ENCODE assay signal across 13 cellular contexts in the genomic region with DNA sequence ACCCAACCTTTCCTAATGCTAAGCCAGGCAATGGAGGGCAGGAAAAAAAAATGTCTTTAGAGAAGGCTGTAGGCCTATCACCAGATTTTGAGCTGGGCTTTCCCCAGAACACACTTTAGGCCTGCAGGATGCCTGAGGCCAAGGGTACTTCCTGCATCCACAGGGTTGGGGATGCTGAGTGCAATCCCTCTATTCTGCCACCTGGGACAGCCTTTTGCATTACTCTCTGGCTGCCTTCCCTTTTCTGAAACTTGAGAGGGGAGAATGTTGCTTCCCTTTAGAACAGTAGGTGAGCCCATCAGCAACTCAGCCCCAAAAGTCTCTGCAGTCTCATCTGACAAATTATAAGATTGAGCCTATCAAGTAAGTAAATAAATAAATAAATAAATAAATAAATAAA.
DNase-seq lines count a peak whose midpoint lies in the region; ATAC-seq, FAIRE-seq and TF ChIP-seq lines count a peak whose summit lies in the region.
"Had no signal": no experiment of that assay in that cellular context is flagged by ENCODE, and none has a peak within 500 bp of the region (broad histone marks: within the 10 kb centered on the region; RNA-seq: fewer than 3 reads in every experiment).

No MANE protein-coding gene starts in this region.

- no peak overlapping the region for H2BK15ac ChIP-seq in H1 (ENCODE audit: low read length)

- H2BK20ac ChIP-seq in H1 (ENCODE audit: low read length): no peak overlapping the region

- H3K36me3 ChIP-seq in DOHH2 (ENCODE audit: control insufficient read depth, low read length) (no peaks in the 10 kb centered on the region), H1 (ENCODE audit: control insufficient read depth in 2 of 4, insufficient read depth in 4 of 4, low read length in 3 of 4) (no peaks in the 10 kb centered on the region)
- H3K36me3 ChIP-seq: heart left ventricle, sigmoid colon, SJSA1 had no signal

- no peak overlapping the region for H2BK120ac ChIP-seq in H1 (replicated peaks; ENCODE audit: low read depth, low read length)

- H3K27me3 ChIP-seq in DOHH2 (ENCODE audit: control insufficient read depth, low read length) (no peaks in the 10 kb centered on the region), H1 (replicated peaks in 1 of 4; ENCODE audit: control insufficient read depth in 3 of 4, extremely low read depth in 1 of 4, insufficient read depth in 3 of 4, low read length in 3 of 4) (no peaks in the 10 kb centered on the region)
- H3K27me3 ChIP-seq: heart left ventricle, sigmoid colon, SJSA1 had no signal

- H3K9me3 ChIP-seq in A549: no peaks in the 10 kb centered on the region
- H3K9me3 ChIP-seq in DOHH2 (ENCODE audit: control insufficient read depth, insufficient read depth, low read length): no peaks in the 10 kb centered on the region
- H3K9me3 ChIP-seq in H1 (ENCODE audit: insufficient read depth in 2 of 2, low read depth in 1 of 2, low read length in 1 of 2): no peaks in the 10 kb centered on the region
- H3K9me3 ChIP-seq: heart left ventricle, sigmoid colon, SJSA1 had no signal

- H3K4ac ChIP-seq in H1 (replicated peaks; ENCODE audit: insufficient read length, low read depth, low read length): no peak overlapping the region

- no peak for TF ChIP-seq CTCF in A549 (IDR thresholded peaks at IDR 0.05)
- peak; percentile 29 for TF ChIP-seq CTCF in DOHH2 (IDR thresholded peaks at IDR 0.05; ENCODE audit: low read depth, low read length, poor library complexity, severe bottlenecking)
- TF ChIP-seq CTCF in H1 (IDR thresholded peaks at IDR 0.05; ENCODE audit: control extremely low read depth in 1 of 3, insufficient read depth in 1 of 3, low read depth in 1 of 3, low read length in 3 of 3): peak; percentile 52 to 74 (median 68)
- no peak for TF ChIP-seq CTCF in omental fat pad (IDR thresholded peaks at IDR 0.05)

- H2BK12ac ChIP-seq in H1 (ENCODE audit: low read depth, low read length): no peak overlapping the region

- TF ChIP-seq RAD21 in A549 (conservative IDR thresholded peaks at IDR 0.05 in 1 of 2, IDR thresholded peaks at IDR 0.05 in 1 of 2) (no peak), H1 (IDR thresholded peaks at IDR 0.05 in 1 of 2, conservative IDR thresholded peaks at IDR 0.05 in 1 of 2; ENCODE audit: low read depth in 2 of 2, low read length in 2 of 2) (peak; percentile 55 to 59)

- H3K9ac ChIP-seq in H1 (replicated peaks in 1 of 4; ENCODE audit: extremely low read depth in 1 of 4, low read depth in 3 of 4, low read length in 3 of 4): no peak overlapping the region

- no peaks in the 10 kb centered on the region for H3K23me2 ChIP-seq in H1 (ENCODE audit: low read depth, low read length)

- H3K18ac ChIP-seq in H1 (ENCODE audit: extremely low read depth, low read length): no peak overlapping the region

- H3K23ac ChIP-seq in H1 (ENCODE audit: insufficient read length): no peak overlapping the region

- TF ChIP-seq POLR2A in A549 (IDR thresholded peaks at IDR 0.05; ENCODE audit: low read length): no peak
- TF ChIP-seq POLR2A in H1 (IDR thresholded peaks at IDR 0.05; ENCODE audit: control extremely low read depth in 1 of 2, low read depth in 2 of 2, low read length in 2 of 2): no peak

- no peak overlapping the region for H2AFZ ChIP-seq in H1 (ENCODE audit: low read length)

- H3K27ac ChIP-seq in A549: no peak overlapping the region
- no peak overlapping the region for H3K27ac ChIP-seq in DOHH2 (ENCODE audit: low read depth, low read length)
- H3K27ac ChIP-seq in H1 (ENCODE audit: low read depth, low read length): no peak overlapping the region
- H3K27ac ChIP-seq: sigmoid colon, SJSA1 had no signal

- no peak overlapping the region for H2BK5ac ChIP-seq in H1 (ENCODE audit: low read depth, low read length)

- H4K8ac ChIP-seq in H1 (ENCODE audit: extremely low read depth, insufficient read depth, low read length): no peak overlapping the region

- TF ChIP-seq EP300 in A549 (IDR thresholded peaks at IDR 0.05) (no peak), H1 (IDR thresholded peaks at IDR 0.05; ENCODE audit: borderline replicate concordance in 1 of 2, low read depth in 2 of 2, low read length in 2 of 2) (no peak)

- no peak overlapping the region for H4K91ac ChIP-seq in H1 (replicated peaks; ENCODE audit: insufficient read length, low read length)

- peaks cover 33% of the 10 kb centered on the region for H3K79me2 ChIP-seq in DOHH2 (ENCODE audit: control insufficient read depth, low read length)
- no peaks in the 10 kb centered on the region for H3K79me2 ChIP-seq in H1 (ENCODE audit: control insufficient read depth in 1 of 2, insufficient read depth in 2 of 2, low read length in 2 of 2)

- no peaks in the 10 kb centered on the region for H4K20me1 ChIP-seq in DOHH2 (ENCODE audit: control insufficient read depth, insufficient read depth, low read depth, low read length)
- no peaks in the 10 kb centered on the region for H4K20me1 ChIP-seq in H1 (replicated peaks in 1 of 2; ENCODE audit: control insufficient read depth in 1 of 2, insufficient read depth in 2 of 2, low read length in 2 of 2)

- no peak overlapping the region for H3K14ac ChIP-seq in H1 (ENCODE audit: insufficient read length)

- POLR2A ChIA-PET in A549 (lab: Yijun Ruan, JAX): no interaction called here
- POLR2A ChIA-PET in H1 (lab: Charles Lee; ENCODE audit: partially characterized antibody): no interaction called here

- ATAC-seq in A549: peak; percentile 82 to 88
- no peak for ATAC-seq in HG03097 (IDR thresholded peaks at IDR 0.05; ENCODE audit: low FRiP score, unreplicated experiment)
- no peak for ATAC-seq in omental fat pad (ENCODE audit: low FRiP score)
- no peak for ATAC-seq in HG03571 (IDR thresholded peaks at IDR 0.05; ENCODE audit: unreplicated experiment)

- FAIRE-seq in A549 (lab: Jason Lieb, UNC) (no peak), H1 (lab: Jason Lieb, UNC) (peak; percentile 90)

- H3K4me3 ChIP-seq in A549 (no peak overlapping the region), DOHH2 (ENCODE audit: low read length) (no peak overlapping the region), H1 (ENCODE audit: extremely low read depth in 1 of 4, insufficient read depth in 2 of 4, low read depth in 3 of 4, low read length in 4 of 4) (no peak overlapping the region)
- H3K4me3 ChIP-seq: heart left ventricle, sigmoid colon, SJSA1 had no signal

- H2AK5ac ChIP-seq in H1 (ENCODE audit: low read depth, low read length): no peak overlapping the region

- no peaks in the 10 kb centered on the region for H3K9me2 ChIP-seq in DOHH2 (replicated peaks; ENCODE audit: control insufficient read depth, low read length)

- no peak overlapping the region for H3K4me2 ChIP-seq in A549
- H3K4me2 ChIP-seq in DOHH2 (ENCODE audit: low read length): no peak overlapping the region
- H3K4me2 ChIP-seq in H1 (ENCODE audit: insufficient read depth in 1 of 2, low read depth in 2 of 2, low read length in 2 of 2): no peak overlapping the region

- no peak overlapping the region for H4K5ac ChIP-seq in H1 (ENCODE audit: insufficient read length, low read depth, low read length)

- no peak overlapping the region for H3K56ac ChIP-seq in H1 (replicated peaks; ENCODE audit: insufficient read length, low read depth, low read length)

- H3K79me1 ChIP-seq in H1 (ENCODE audit: low read depth, low read length): no peaks in the 10 kb centered on the region

- CTCF ChIA-PET in A549 (lab: Yijun Ruan, JAX) (interaction anchor here (0.6 kb wide), 1 partner anchor 288 kb away, joined by 3 read pairs; no protein-coding TSS in a partner anchor), H1 (lab: Charles Lee; ENCODE audit: partially characterized antibody) (interaction anchor here (1.1 to 2.0 kb wide), 9 partner anchors 9 to 343 kb away, joined by 3 to 23 read pairs (median 5); no protein-coding TSS in a partner anchor)

- H3K4me1 ChIP-seq in A549: no peaks in the 10 kb centered on the region
- H3K4me1 ChIP-seq in DOHH2 (ENCODE audit: control insufficient read depth, low read length): peaks cover 63% of the 10 kb centered on the region
- no peaks in the 10 kb centered on the region for H3K4me1 ChIP-seq in H1 (replicated peaks in 1 of 4; ENCODE audit: control insufficient read depth in 3 of 4, insufficient read depth in 4 of 4, low read length in 3 of 4)

- H3F3A ChIP-seq in DOHH2 (ENCODE audit: control insufficient read depth, insufficient read depth): peaks cover 15% of the 10 kb centered on the region

- DNase-seq in A549 (ENCODE audit: low read depth in 1 of 2, low spot score in 1 of 2) (peak; percentile 11 to 26), NCI-H1694 (lab: John Stamatoyannopoulos, UW) (peak; percentile 21), H1 (ENCODE audit: low read depth in 1 of 2, low spot score in 2 of 2) (peak in 1 of 2 experiments; percentile 51), UCSD-AML1 (lab: John Stamatoyannopoulos, UW; ENCODE audit: unreplicated experiment) (no peak), omental fat pad (ENCODE audit: low spot score) (no peak)
- DNase-seq: activated naive CD8-positive, alpha-beta T cell treated with anti-CD3 and anti-CD28 coated beads, Interleukin-2, amount 10 ng/mL, durations not matched to agents 7 days and 5 days; heart left ventricle; sigmoid colon; substantia nigra had no signal

TF ChIP-seq in A549, 52 proteins besides CTCF, POLR2A, EP300 and RAD21:
- TF ChIP-seq RCOR1 (IDR thresholded peaks at IDR 0.05; ENCODE audit: low read depth, low read length) (no peak), CHD2 (IDR thresholded peaks at IDR 0.05; ENCODE audit: low read length, partially characterized antibody) (no peak), GATA3 (IDR thresholded peaks at IDR 0.05; ENCODE audit: borderline replicate concordance) (no peak), TP53 (CRISPR knock-in tag; IDR thresholded peaks at IDR 0.05) (no peak)

TF ChIP-seq in H1, 55 proteins besides CTCF, POLR2A, EP300 and RAD21 (continues in another document):
- TF ChIP-seq USF2 (IDR thresholded peaks at IDR 0.05; ENCODE audit: low read length): no peak
- no peak for TF ChIP-seq JUN (IDR thresholded peaks at IDR 0.05; ENCODE audit: low read depth, low read length)
- TF ChIP-seq ASH2L (IDR thresholded peaks at IDR 0.05; ENCODE audit: low read length): no peak
- TF ChIP-seq TCF12 (IDR thresholded peaks at IDR 0.05; ENCODE audit: low read depth, low read length): no peak
- no peak for TF ChIP-seq RFX5 (IDR thresholded peaks at IDR 0.05; ENCODE audit: borderline replicate concordance, low read depth, low read length)
- no peak for TF ChIP-seq GABPA (IDR thresholded peaks at IDR 0.05; ENCODE audit: borderline replicate concordance, insufficient read depth, low read length)
- no peak for TF ChIP-seq KDM4A (IDR thresholded peaks at IDR 0.05; ENCODE audit: low read depth, low read length, severe bottlenecking)
- no peak for TF ChIP-seq JUND (IDR thresholded peaks at IDR 0.05; ENCODE audit: low read length)
- TF ChIP-seq SP2 (IDR thresholded peaks at IDR 0.05; ENCODE audit: low read length): no peak
- no peak for TF ChIP-seq POU5F1 (IDR thresholded peaks at IDR 0.05; ENCODE audit: low read depth, low read length)

Comparison
In these comparisons a context has a peak if more than half of its experiments do, and no peak if none do; other contexts are left out.
1. ATAC-seq: peak in A549 (2 of 2); none in HG03097 (single experiment), omental fat pad (single experiment) and HG03571 (single experiment).
2. DNase-seq: peak in A549 (2 of 2) and NCI-H1694 (single experiment); none in UCSD-AML1 (single experiment) and omental fat pad (single experiment).
3. CTCF ChIP-seq: peak in DOHH2 (single experiment) and H1 (3 of 3); none in A549 (single experiment) and omental fat pad (0 of 3).
4. Of the 18 proteins assayed by ChIP-seq in both H1 and A549: peak only in H1: CTCF and RAD21; only in A549: none; in both: none; in neither: 16.